Comparison of ENCODE assay signal across 27 cellular contexts in genomic region chr1:83109692-83110091, GRCh38.
"Had no signal": no experiment of that assay in that cellular context is flagged by ENCODE, and none has a peak within 500 bp of the region (broad histone marks: within the 10 kb centered on the region; RNA-seq: fewer than 3 reads in every experiment).

No MANE protein-coding gene starts in this region.

- H3K27me3 Mint-ChIP-seq: naive B cell, type B pancreatic cell had no signal

- H3K27ac ChIP-seq: dorsolateral prefrontal cortex, epithelial cell of prostate, gastrocnemius medialis, heart left ventricle, hepatocyte, neural progenitor cell, parathyroid adenoma, right lobe of liver, testis, tibial artery had no signal

- H3K9ac ChIP-seq: neural progenitor cell, parathyroid adenoma had no signal

- ATAC-seq: gastrocnemius medialis, heart left ventricle, left lobe of liver, mucosa of descending colon, right lobe of liver had no signal

- H3K4me1 ChIP-seq: gastrocnemius medialis, heart left ventricle, neural progenitor cell, parathyroid adenoma, testis, tibial artery had no signal

- H3K4me2 ChIP-seq: hepatocyte, neural progenitor cell had no signal

- H3K9me3 Mint-ChIP-seq: nephron, neural progenitor cell had no signal

- FAIRE-seq: kidney, small intestine had no signal

- H2AFZ ChIP-seq: hepatocyte, neural progenitor cell, parathyroid adenoma had no signal

- H3K79me2 ChIP-seq: hepatocyte, parathyroid adenoma had no signal

- H3K27me3 ChIP-seq: dorsolateral prefrontal cortex, gastrocnemius medialis, heart left ventricle, hepatocyte, neural progenitor cell, right lobe of liver, testis, tibial artery had no signal

- H3K9me3 ChIP-seq: gastrocnemius medialis, heart left ventricle, mucosa of descending colon, right lobe of liver, testis, tibial artery had no signal

- H3K4me1 Mint-ChIP-seq: naive B cell, nephron had no signal

- H3K36me3 Mint-ChIP-seq: mesothelial cell of epicardium, neural progenitor cell, type B pancreatic cell had no signal

- H3K4me3 ChIP-seq: dorsolateral prefrontal cortex, gastrocnemius medialis, heart left ventricle, hepatocyte, lung, mucosa of descending colon, neural progenitor cell, right lobe of liver, testis, tibial artery had no signal

- DNase-seq: dorsolateral prefrontal cortex; effector CD4-positive, alpha-beta T cell; foreskin fibroblast; gastrocnemius medialis; heart left ventricle; kidney; mesenchymal stem cell; mucosa of descending colon; naive B cell; right lobe of liver; small intestine; stimulated activated CD4-positive, alpha-beta T cell treated with anti-CD3 and anti-CD28 coated beads, Interleukin-15, amount 100 ng/mL, for 24 hours; stimulated activated CD4-positive, alpha-beta T cell treated with anti-CD3 and anti-CD28 coated beads, Interleukin-2, amount 100 ng/mL, for 48 hours; stimulated activated naive CD4-positive, alpha-beta T cell; substantia nigra; testis; tibial artery had no signal

- H3K4me3 Mint-ChIP-seq: mesothelial cell of epicardium, naive B cell, nephron, neural progenitor cell, type B pancreatic cell had no signal

- H3K36me3 ChIP-seq: gastrocnemius medialis, heart left ventricle, neural progenitor cell, right lobe of liver, tibial artery had no signal

- H3K27ac Mint-ChIP-seq: mesothelial cell of epicardium, nephron, neural progenitor cell, progenitor cell of endocrine pancreas, type B pancreatic cell had no signal
